Comparison of ENCODE assay signal across 8 cellular contexts in the genomic region with DNA sequence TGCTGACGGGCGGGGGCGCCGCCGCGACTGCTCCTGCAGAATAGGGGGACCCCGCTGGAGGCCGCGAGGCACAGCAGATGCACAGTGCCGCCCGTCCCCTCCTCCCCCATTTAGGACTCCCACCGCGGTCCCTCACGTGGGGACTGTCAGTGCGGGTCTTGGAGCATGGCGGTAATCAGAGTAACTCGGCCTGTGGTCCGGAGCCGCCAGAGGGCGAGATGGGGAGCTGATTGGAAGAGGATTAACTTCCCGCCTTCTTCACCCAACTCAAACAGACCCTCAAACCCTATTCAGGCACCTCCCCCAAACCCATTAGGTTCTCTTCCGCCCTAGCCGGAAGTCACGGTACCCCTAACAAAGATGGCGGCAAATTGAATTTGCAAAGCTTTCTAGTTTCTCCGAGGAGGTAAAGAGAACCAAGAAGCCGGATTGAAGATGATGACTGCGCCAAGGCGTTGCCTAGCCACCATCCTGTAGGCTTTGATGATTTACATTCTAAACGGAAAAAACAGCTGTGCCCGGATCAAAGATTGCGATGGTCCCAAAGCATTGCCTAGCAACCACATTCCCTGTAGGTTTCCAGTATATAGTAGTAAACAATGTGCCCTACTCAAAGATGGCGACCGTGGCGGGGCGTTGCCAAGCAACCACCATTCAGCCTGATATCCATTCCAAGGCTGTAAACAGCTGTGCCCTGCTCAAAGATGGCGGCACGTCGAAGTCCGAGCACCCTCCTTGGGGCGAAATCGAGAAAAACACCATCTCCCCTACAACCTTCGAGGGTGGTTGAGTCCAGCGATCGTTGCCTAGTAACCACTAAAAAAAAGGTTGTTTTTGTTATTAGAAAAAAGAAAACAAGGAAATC. TPM values are rescaled to one million over a fixed set of nuclear protein-coding genes. Genes with fewer than 3 reads are reported as not detected.
DNase-seq lines count a peak whose midpoint lies in the region; ATAC-seq and FAIRE-seq lines count a peak whose summit lies in the region.

A gene with protein sequence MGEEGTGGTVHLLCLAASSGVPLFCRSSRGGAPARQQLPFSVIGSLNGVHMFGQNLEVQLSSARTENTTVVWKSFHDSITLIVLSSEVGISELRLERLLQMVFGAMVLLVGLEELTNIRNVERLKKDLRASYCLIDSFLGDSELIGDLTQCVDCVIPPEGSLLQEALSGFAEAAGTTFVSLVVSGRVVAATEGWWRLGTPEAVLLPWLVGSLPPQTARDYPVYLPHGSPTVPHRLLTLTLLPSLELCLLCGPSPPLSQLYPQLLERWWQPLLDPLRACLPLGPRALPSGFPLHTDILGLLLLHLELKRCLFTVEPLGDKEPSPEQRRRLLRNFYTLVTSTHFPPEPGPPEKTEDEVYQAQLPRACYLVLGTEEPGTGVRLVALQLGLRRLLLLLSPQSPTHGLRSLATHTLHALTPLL (minus strand): TSS at position 296 of the 865 bp plus-strand sequence. CDS start 186 bp downstream, at position 110.

- intact Hi-C loops in left colon (cut with DNase I, micrococcal nuclease), result no loop called here

- ATAC-seq in GM18858 (IDR thresholded peaks at IDR 0.05; ENCODE audit: unreplicated experiment), result peak; percentile 37
- peak; percentile 51 for ATAC-seq in HG03442 (IDR thresholded peaks at IDR 0.05; ENCODE audit: unreplicated experiment)
- peak; percentile 72 for ATAC-seq in left colon

- DNase-seq in NCI-H526 treated with DMSO at 0.1 percent for 48 hours (lab: John Stamatoyannopoulos, UW) (peak; percentile 96), dedifferentiated amniotic fluid mesenchymal stem cell (ENCODE audit: extremely low spot score) (peak; percentile 98), left colon (peak; percentile 96 to 97)
- peak; percentile 92 for DNase-seq in activated CD4-positive, alpha-beta T cell treated with anti-CD3 and anti-CD28 coated beads, Interleukin-2, amount 50 U/mL, for 1 hour
- peak; percentile 79 to 81 for DNase-seq in stimulated activated CD4-positive, alpha-beta T cell treated with anti-CD3 and anti-CD28 coated beads, Interleukin-1b, Interleukin-23, amount 100 ng/mL, for 4 hours (ENCODE audit: low read depth in 2 of 2)

- peak; percentile 99 for FAIRE-seq in A204.1 (lab: Jason Lieb, UNC)

RNA-seq across cellular contexts. Expression of the gene that starts here (rescaled TPM):
- 1 to 10 TPM; 7.6 to 10.0 TPM for total RNA-seq in left colon

Comparison
In these comparisons a context has a peak if more than half of its experiments do, and no peak if none do; other contexts are left out.
1. Peak in every context shown above with its lines: DNase-seq and ATAC-seq.